9 cellular contexts compared by ENCODE assay signal in the genomic region with DNA sequence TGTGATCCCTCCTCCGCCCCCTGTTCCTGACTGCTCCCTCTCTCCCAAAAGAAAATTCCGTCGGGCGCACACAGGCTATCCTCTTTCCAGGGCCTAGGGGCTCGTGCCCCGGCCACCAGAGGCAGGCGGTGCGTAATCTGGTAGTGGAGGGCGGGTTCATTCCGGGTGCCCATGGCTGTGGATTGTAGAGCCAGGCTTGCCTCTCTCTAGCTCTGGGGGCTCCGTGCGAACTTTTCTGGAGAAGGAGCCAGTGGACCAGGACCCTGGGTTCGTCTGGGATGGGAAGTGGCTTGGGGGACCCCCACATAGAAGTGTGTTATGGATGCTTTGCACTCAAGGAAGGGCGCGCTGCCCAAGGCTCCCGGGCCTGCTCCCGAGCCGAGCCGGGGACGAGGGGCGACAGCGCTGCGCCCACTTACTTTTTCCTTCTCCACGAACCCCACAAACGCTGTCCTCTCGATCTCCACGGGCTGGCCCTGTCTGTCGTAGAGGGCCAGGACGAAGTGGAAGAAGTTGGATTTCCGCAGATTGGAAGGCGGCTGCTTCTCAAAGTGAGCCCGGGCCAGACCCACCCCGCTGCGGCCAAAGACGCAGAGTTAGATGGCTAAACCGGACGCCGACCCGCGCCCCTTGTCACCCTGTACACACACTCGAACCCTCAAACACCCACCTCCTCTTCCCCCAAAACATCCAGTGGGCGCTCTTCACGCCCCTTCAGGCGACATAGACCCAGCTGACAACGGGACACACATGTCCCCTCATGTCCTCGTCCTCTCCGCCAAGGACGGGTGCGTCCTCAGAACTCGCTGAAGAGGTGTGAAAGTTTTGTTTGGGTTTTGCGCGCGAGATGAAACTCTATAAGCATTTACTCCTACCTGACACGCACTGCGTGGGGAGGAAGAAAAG. TPM values are rescaled to one million over a fixed set of nuclear protein-coding genes. Genes with fewer than 3 reads are reported as not detected.
DNase-seq lines count a peak whose midpoint lies in the region; ATAC-seq and TF ChIP-seq lines count a peak whose summit lies in the region.
"Had no signal": no experiment of that assay in that cellular context is flagged by ENCODE, and none has a peak within 500 bp of the region (broad histone marks: within the 10 kb centered on the region; RNA-seq: fewer than 3 reads in every experiment).

No MANE protein-coding gene starts in this region.

- H3K36me3 ChIP-seq in SU-DHL-6 (ENCODE audit: low read length), result 0 out of 2 replicates have a peak, but pooled peaks cover 2% of the 10 kb centered on the region
- H3K36me3 ChIP-seq in skeletal muscle tissue (ENCODE audit: control insufficient read depth in 3 of 3, insufficient read depth in 3 of 3, low read length in 3 of 3), result peaks cover 0 to 4% (median 0%) of the 10 kb centered on the region in 3 donors

- H3K4me1 Mint-ChIP-seq in glutamatergic neuron (ENCODE audit: low read depth, unreplicated experiment), result peaks cover 20% of the 10 kb centered on the region

- peaks cover 13% of the 10 kb centered on the region; the same call in 1 of the 2 replicates for H3F3A ChIP-seq in SU-DHL-6 (ENCODE audit: insufficient read depth)

- DNase-seq in GM03348 (ENCODE audit: low spot score), result peak; percentile 38
- DNase-seq in glutamatergic neuron, result peak; percentile 39
- no peak for DNase-seq in DMS53 treated with DMSO at 0.1 percent for 48 hours (lab: John Stamatoyannopoulos, UW; ENCODE audit: unreplicated experiment)

- peak overlapping the region; percentile 72 for H3K4me3 ChIP-seq in SU-DHL-6 (ENCODE audit: insufficient read depth, low read length, poor library complexity, severe bottlenecking)
- peak overlapping the region; percentile 77 to 85 (median 77) for H3K4me3 ChIP-seq in skeletal muscle tissue (ENCODE audit: low read length in 3 of 3)

- H3K9me3 ChIP-seq in SU-DHL-6 (ENCODE audit: insufficient read depth, low read length) (no peaks in the 10 kb centered on the region), skeletal muscle tissue (ENCODE audit: control insufficient read depth in 3 of 3, low read length in 3 of 3) (no peaks in the 10 kb centered on the region)

- H2AFZ ChIP-seq in SU-DHL-6 (ENCODE audit: low read depth, low read length, severe bottlenecking), result no peak overlapping the region

- H3K27ac ChIP-seq in SU-DHL-6 (ENCODE audit: low read depth, low read length) (no peak overlapping the region), skeletal muscle tissue (ENCODE audit: low read depth, low read length) (peak overlapping the region; percentile 88)

- H3K4me1 ChIP-seq in skeletal muscle tissue (ENCODE audit: control insufficient read depth in 3 of 3, insufficient read depth in 3 of 3, low read length in 3 of 3), result peaks cover 14 to 23% (median 19%) of the 10 kb centered on the region in 3 donors

- H3K4me3 Mint-ChIP-seq in glutamatergic neuron (ENCODE audit: unreplicated experiment), result peak overlapping the region; percentile 98

- no peaks in the 10 kb centered on the region for H3K9me2 ChIP-seq in SU-DHL-6 (replicated peaks; ENCODE audit: insufficient read depth, low read length)

- peak overlapping the region; percentile 67 for H3K9ac ChIP-seq in SU-DHL-6 (ENCODE audit: low read length)
- peak overlapping the region; percentile 72 to 88 (median 80) for H3K9ac ChIP-seq in skeletal muscle tissue (ENCODE audit: low read depth in 1 of 3, low read length in 3 of 3)

- peaks cover 13% of the 10 kb centered on the region for H3K79me2 ChIP-seq in SU-DHL-6 (ENCODE audit: insufficient read depth, low read length)

- H3K27me3 ChIP-seq in SU-DHL-6 (ENCODE audit: low read length) (no peaks in the 10 kb centered on the region), skeletal muscle tissue (ENCODE audit: control insufficient read depth in 3 of 3, insufficient read depth in 3 of 3, low read length in 3 of 3) (peaks cover 44 to 51% (median 49%) of the 10 kb centered on the region in 3 donors)

- peaks cover 47% of the 10 kb centered on the region for H3K27me3 Mint-ChIP-seq in glutamatergic neuron (ENCODE audit: unreplicated experiment)

- no peak for TF ChIP-seq CTCF in SU-DHL-6 (IDR thresholded peaks at IDR 0.05; ENCODE audit: insufficient read depth, low read length, poor library complexity, severe bottlenecking)
- no peak for TF ChIP-seq CTCF in glutamatergic neuron (IDR thresholded peaks at IDR 0.05; ENCODE audit: partially characterized antibody, unreplicated experiment)

- H3K4me2 ChIP-seq in SU-DHL-6 (ENCODE audit: low read depth, low read length, poor library complexity, severe bottlenecking), result peak overlapping the region; percentile 97

- H3K9me3 Mint-ChIP-seq in glutamatergic neuron (ENCODE audit: unreplicated experiment), result peaks cover 49% of the 10 kb centered on the region
- H3K9me3 Mint-ChIP-seq: activated T-helper 1 cell treated with anti-CD3 and anti-CD28 coated beads, Interleukin-12 subunit alpha, Interleukin-12 subunit beta, Interleukin-2, Interleukin-4 antibody, amounts not matched to agents 30 ng/mL and 10 ng/mL and 1 ng/mL, durations not matched to agents 14 hours and 24 hours and 36 hours had no signal

- H3K36me3 Mint-ChIP-seq in glutamatergic neuron (ENCODE audit: unreplicated experiment), result peaks cover 16% of the 10 kb centered on the region

- no peaks in the 10 kb centered on the region for H4K20me1 ChIP-seq in SU-DHL-6 (ENCODE audit: low read depth, low read length)

- no peak for ATAC-seq in HG02973 (IDR thresholded peaks at IDR 0.05; ENCODE audit: unreplicated experiment)
- ATAC-seq in GM21825 (IDR thresholded peaks at IDR 0.05; ENCODE audit: unreplicated experiment), result no peak
- ATAC-seq in HG03196 (IDR thresholded peaks at IDR 0.05; ENCODE audit: unreplicated experiment), result no peak

- peak overlapping the region; percentile 100 for H3K27ac Mint-ChIP-seq in glutamatergic neuron (ENCODE audit: unreplicated experiment)
- H3K27ac Mint-ChIP-seq: activated T-helper 1 cell treated with anti-CD3 and anti-CD28 coated beads, Interleukin-12 subunit alpha, Interleukin-12 subunit beta, Interleukin-2, Interleukin-4 antibody, amounts not matched to agents 30 ng/mL and 10 ng/mL and 1 ng/mL, durations not matched to agents 14 hours and 24 hours and 36 hours had no signal

RNA-seq across cellular contexts. Expression of gene EBF1, which starts 2.9 kb away (rescaled TPM):
- total RNA-seq in glutamatergic neuron (ENCODE audit: unreplicated experiment) (412 TPM), skeletal muscle tissue (18.8 TPM)
- total RNA-seq: activated T-helper 1 cell treated with anti-CD3 and anti-CD28 coated beads, Interleukin-12 subunit alpha, Interleukin-12 subunit beta, Interleukin-2, Interleukin-4 antibody, amounts not matched to agents 30 ng/mL and 10 ng/mL and 1 ng/mL, durations not matched to agents 14 hours and 24 hours and 36 hours had no signal

Comparison
In these comparisons a context has a peak if more than half of its experiments do, and no peak if none do; other contexts are left out.
1. RNA of gene EBF1, which starts 2.9 kb away (total RNA-seq): 412 TPM in glutamatergic neuron (single experiment); 18.8 TPM in skeletal muscle tissue (single experiment); every median in the first group is over 10 times any median in the second.